Comparison of ENCODE assay signal across 27 cellular contexts in genomic region chr6:121042766-121043165, GRCh38.
"Had no signal": no experiment of that assay in that cellular context is flagged by ENCODE, and none has a peak within 500 bp of the region (broad histone marks: within the 10 kb centered on the region; RNA-seq: fewer than 3 reads in every experiment).

No MANE protein-coding gene starts in this region.

- H3K4me1 ChIP-seq: left ventricle myocardium inferior, neural progenitor cell, prostate gland, thyroid gland had no signal

- H3K36me3 Mint-ChIP-seq: activated naive CD4-positive, alpha-beta T cell treated with anti-CD3 and anti-CD28 coated beads, Interleukin-2, amount 50 U/mL, for 72 hours; natural killer cell; neural progenitor cell had no signal

- H3K9me3 Mint-ChIP-seq: neural progenitor cell had no signal

- H3K4me1 Mint-ChIP-seq: activated CD4-positive, alpha-beta T cell treated with anti-CD3 and anti-CD28 coated beads for 36 hours; central memory CD8-positive, alpha-beta T cell; natural killer cell; neural progenitor cell had no signal

- H3K4me3 Mint-ChIP-seq: activated CD4-positive, alpha-beta T cell treated with anti-CD3 and anti-CD28 coated beads for 36 hours; activated T-cell treated with anti-CD3 and anti-CD28 coated beads, Interleukin-2, amount 50 U/mL, for 72 hours; central memory CD8-positive, alpha-beta T cell; natural killer cell; neural progenitor cell had no signal

- H3K9me3 ChIP-seq: esophagus squamous epithelium, prostate gland, thyroid gland had no signal

- FAIRE-seq: endometrium had no signal

- ATAC-seq: activated CD4-positive, alpha-beta T cell treated with anti-CD3 and anti-CD28 coated beads for 36 hours; activated naive CD4-positive, alpha-beta T cell treated with anti-CD3 and anti-CD28 coated beads, Interleukin-2, amount 50 U/mL, for 72 hours; activated T-cell treated with anti-CD3 and anti-CD28 coated beads, Interleukin-2, amount 50 U/mL, for 72 hours; natural killer cell; sciatic nerve; stimulated activated naive CD8-positive, alpha-beta T cell treated with anti-CD3 and anti-CD28 coated beads, Interleukin-15, Interleukin-2, amounts not matched to agents 100 U/mL and 50 U/mL, for 24 hours had no signal

- H3K27me3 Mint-ChIP-seq: activated CD4-positive, alpha-beta T cell treated with anti-CD3 and anti-CD28 coated beads for 36 hours; central memory CD8-positive, alpha-beta T cell had no signal

- H3K4me3 ChIP-seq: esophagus squamous epithelium, left ventricle myocardium inferior, lung, neural progenitor cell, prostate gland, skin epidermis, thyroid gland had no signal

- H3K27ac ChIP-seq: epithelial cell of prostate, left ventricle myocardium inferior, neural progenitor cell, prostate gland, skin epidermis, thyroid gland had no signal

- DNase-seq: activated CD4-positive, alpha-beta T cell treated with anti-CD3 and anti-CD28 coated beads for 36 hours; activated CD4-positive, CD25-positive, alpha-beta regulatory T cell; activated naive CD4-positive, alpha-beta T cell; activated T-cell treated with anti-CD3 and anti-CD28 coated beads for 4 hours; activated T-cell treated with anti-CD3 and anti-CD28 coated beads, Interleukin-2, amount 50 U/mL, for 72 hours; dermis blood vessel endothelial cell; effector CD4-positive, alpha-beta T cell; esophagus squamous epithelium; foreskin melanocyte; islet precursor cell; left ventricle myocardium inferior; natural killer cell; retina; stimulated activated CD4-positive, alpha-beta T cell treated with anti-CD3 and anti-CD28 coated beads, Interleukin-12 subunit alpha, Interleukin-12 subunit beta, amount 100 ng/mL, for 4 hours; stimulated activated CD4-positive, alpha-beta T cell treated with anti-CD3 and anti-CD28 coated beads, Interleukin-4, amount 100 ng/mL, for 1 hour; stimulated activated naive CD8-positive, alpha-beta T cell treated with anti-CD3 and anti-CD28 coated beads, Interleukin-15, Interleukin-2, amounts not matched to agents 100 U/mL and 50 U/mL, for 24 hours; T-helper 2 cell; thyroid gland had no signal

- H3K27ac Mint-ChIP-seq: activated CD4-positive, alpha-beta T cell treated with anti-CD3 and anti-CD28 coated beads for 36 hours; activated naive CD4-positive, alpha-beta T cell treated with anti-CD3 and anti-CD28 coated beads, Interleukin-2, amount 50 U/mL, for 72 hours; activated T-cell treated with anti-CD3 and anti-CD28 coated beads, Interleukin-2, amount 50 U/mL, for 72 hours; natural killer cell; neural progenitor cell had no signal

- H3K27me3 ChIP-seq: esophagus squamous epithelium, neural progenitor cell, thyroid gland had no signal

- H3K36me3 ChIP-seq: esophagus squamous epithelium, left ventricle myocardium inferior, neural progenitor cell, prostate gland, thyroid gland had no signal
